Comparison of ENCODE assay signal across 29 cellular contexts in the genomic region with DNA sequence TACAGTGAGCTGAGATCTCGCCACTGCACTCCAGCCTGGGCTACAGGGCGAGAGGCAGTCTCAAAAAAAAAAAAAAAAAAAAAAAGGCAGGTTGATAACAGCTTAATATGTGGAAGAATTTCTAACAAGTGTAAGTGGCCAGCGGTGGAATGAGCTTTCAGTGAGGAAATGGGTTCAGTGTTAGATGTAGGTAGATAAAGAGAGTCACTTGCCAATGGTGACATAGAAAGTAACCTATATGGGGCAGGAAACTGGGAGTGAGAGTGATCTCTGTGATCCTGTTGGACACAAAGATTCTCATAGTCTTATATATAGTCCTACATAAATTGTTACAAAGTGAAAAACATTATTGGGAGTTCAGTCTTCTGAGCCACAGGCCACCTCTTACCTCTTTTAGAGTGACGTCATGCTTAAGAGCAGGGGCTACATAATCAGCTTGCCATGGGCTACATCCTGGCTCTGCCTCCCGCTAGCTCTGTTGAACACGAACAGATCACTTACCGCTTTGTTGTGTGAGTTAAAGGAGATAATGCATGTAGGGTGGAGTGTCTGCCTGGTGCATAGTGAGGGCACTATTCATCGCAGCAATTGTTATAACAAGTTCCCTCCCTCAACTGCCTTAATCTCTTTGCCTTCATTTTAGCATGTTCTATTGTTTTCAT.
"Had no signal": no experiment of that assay in that cellular context is flagged by ENCODE, and none has a peak within 500 bp of the region (broad histone marks: within the 10 kb centered on the region; RNA-seq: fewer than 3 reads in every experiment).

No MANE protein-coding gene starts in this region.

- H3K4me1 ChIP-seq: adrenal gland, body of pancreas, colonic mucosa, foreskin keratinocyte, gastroesophageal sphincter had no signal

- H3K27ac ChIP-seq: adrenal gland, body of pancreas, colonic mucosa, foreskin keratinocyte, gastroesophageal sphincter had no signal

- DNase-seq: activated CD4-positive, alpha-beta memory T cell treated with anti-CD3 and anti-CD28 coated beads for 36 hours; activated CD4-positive, alpha-beta T cell treated with anti-CD3 and anti-CD28 coated beads for 36 hours; activated CD4-positive, alpha-beta T cell treated with anti-CD3 and anti-CD28 coated beads, Interleukin-2, amount 10 ng/mL, durations not matched to agents 24 days and 14 days; activated CD4-positive, CD25-positive, alpha-beta regulatory T cell; activated CD4-positive, CD25-positive, alpha-beta regulatory T cell treated with anti-CD3 and anti-CD28 coated beads, Interleukin-2, amount 50 U/mL, for 72 hours; activated CD8-positive, alpha-beta memory T cell treated with anti-CD3 and anti-CD28 coated beads, Interleukin-2, amount 10 ng/mL, durations not matched to agents 7 days and 5 days; activated CD8-positive, alpha-beta memory T cell treated with anti-CD3 and anti-CD28 coated beads, Interleukin-2, amount 50 U/mL, for 4 hours; activated CD8-positive, alpha-beta T cell treated with anti-CD3 and anti-CD28 coated beads, Interleukin-2, amount 10 ng/mL, durations not matched to agents 7 days and 5 days; activated effector memory CD4-positive, alpha-beta T cell treated with anti-CD3 and anti-CD28 coated beads, Interleukin-2, amount 50 U/mL, for 16 hours; activated naive CD4-positive, alpha-beta T cell treated with anti-CD3 and anti-CD28 coated beads for 36 hours; activated naive CD8-positive, alpha-beta T cell treated with anti-CD3 and anti-CD28 coated beads for 36 hours; activated naive CD8-positive, alpha-beta T cell treated with anti-CD3 and anti-CD28 coated beads, Interleukin-2, amount 50 U/mL, for 24 hours; activated T-cell treated with anti-CD3 and anti-CD28 coated beads, Interleukin-2, amount 50 U/mL, for 1 hour; activated T-cell treated with anti-CD3 and anti-CD28 coated beads, Interleukin-2, amount 50 U/mL, for 48 hours; adrenal gland; amygdala; aorta; body of pancreas; caudate nucleus; colonic mucosa; effector CD8-positive, alpha-beta T cell; foreskin keratinocyte; head of caudate nucleus; T-helper 2 cell had no signal

- H3K4me3 Mint-ChIP-seq: activated CD4-positive, alpha-beta memory T cell treated with anti-CD3 and anti-CD28 coated beads for 36 hours; activated CD4-positive, alpha-beta T cell treated with anti-CD3 and anti-CD28 coated beads for 36 hours; activated CD4-positive, alpha-beta T cell treated with anti-CD3 and anti-CD28 coated beads, Interleukin-2, amount 10 ng/mL, durations not matched to agents 24 days and 14 days; activated CD8-positive, alpha-beta memory T cell treated with anti-CD3 and anti-CD28 coated beads, Interleukin-2, amount 10 ng/mL, durations not matched to agents 7 days and 5 days; activated CD8-positive, alpha-beta T cell treated with anti-CD3 and anti-CD28 coated beads, Interleukin-2, amount 10 ng/mL, durations not matched to agents 7 days and 5 days; activated naive CD4-positive, alpha-beta T cell treated with anti-CD3 and anti-CD28 coated beads for 36 hours; activated naive CD4-positive, alpha-beta T cell treated with anti-CD3 and anti-CD28 coated beads, Interleukin-2, amount 50 U/mL, for 24 hours; activated naive CD8-positive, alpha-beta T cell treated with anti-CD3 and anti-CD28 coated beads for 36 hours; activated naive CD8-positive, alpha-beta T cell treated with anti-CD3 and anti-CD28 coated beads, Interleukin-2, amount 50 U/mL, for 24 hours; activated T-helper 1 cell treated with anti-CD3 and anti-CD28 coated beads, Interleukin-12 subunit alpha, Interleukin-12 subunit beta, Interleukin-2, Interleukin-4 antibody, amounts not matched to agents 30 ng/mL and 10 ng/mL and 1 ng/mL, durations not matched to agents 14 hours and 24 hours and 36 hours had no signal

- H3K27me3 Mint-ChIP-seq: activated CD4-positive, alpha-beta T cell treated with anti-CD3 and anti-CD28 coated beads, Interleukin-2, amount 10 ng/mL, durations not matched to agents 24 days and 14 days; activated CD8-positive, alpha-beta memory T cell treated with anti-CD3 and anti-CD28 coated beads, Interleukin-2, amount 10 ng/mL, durations not matched to agents 7 days and 5 days; activated naive CD8-positive, alpha-beta T cell treated with anti-CD3 and anti-CD28 coated beads for 36 hours; activated naive CD8-positive, alpha-beta T cell treated with anti-CD3 and anti-CD28 coated beads, Interleukin-2, amount 50 U/mL, for 24 hours had no signal

- H3K27ac Mint-ChIP-seq: activated CD4-positive, alpha-beta memory T cell treated with anti-CD3 and anti-CD28 coated beads for 36 hours; activated CD4-positive, alpha-beta T cell treated with anti-CD3 and anti-CD28 coated beads for 36 hours; activated CD4-positive, alpha-beta T cell treated with anti-CD3 and anti-CD28 coated beads, Interleukin-2, amount 10 ng/mL, durations not matched to agents 24 days and 14 days; activated CD8-positive, alpha-beta memory T cell treated with anti-CD3 and anti-CD28 coated beads, Interleukin-2, amount 10 ng/mL, durations not matched to agents 7 days and 5 days; activated CD8-positive, alpha-beta T cell treated with anti-CD3 and anti-CD28 coated beads, Interleukin-2, amount 10 ng/mL, durations not matched to agents 7 days and 5 days; activated naive CD4-positive, alpha-beta T cell treated with anti-CD3 and anti-CD28 coated beads for 36 hours; activated naive CD4-positive, alpha-beta T cell treated with anti-CD3 and anti-CD28 coated beads, Interleukin-2, amount 50 U/mL, for 24 hours; activated naive CD8-positive, alpha-beta T cell treated with anti-CD3 and anti-CD28 coated beads for 36 hours; activated naive CD8-positive, alpha-beta T cell treated with anti-CD3 and anti-CD28 coated beads, Interleukin-2, amount 50 U/mL, for 24 hours; activated T-helper 1 cell treated with anti-CD3 and anti-CD28 coated beads, Interleukin-12 subunit alpha, Interleukin-12 subunit beta, Interleukin-2, Interleukin-4 antibody, amounts not matched to agents 30 ng/mL and 10 ng/mL and 1 ng/mL, durations not matched to agents 14 hours and 24 hours and 36 hours; activated T-helper 2 cell treated with anti-CD3 and anti-CD28 coated beads, Interferon-gamma antibody, Interleukin-2, Interleukin-4, amounts not matched to agents 10 μg/mL and 5 μg/mL and 100 μg/mL, durations not matched to agents 14 hours and 24 hours and 36 hours had no signal

- H3K36me3 Mint-ChIP-seq: activated CD4-positive, alpha-beta memory T cell treated with anti-CD3 and anti-CD28 coated beads for 36 hours; activated CD8-positive, alpha-beta memory T cell treated with anti-CD3 and anti-CD28 coated beads, Interleukin-2, amount 10 ng/mL, durations not matched to agents 7 days and 5 days; activated naive CD4-positive, alpha-beta T cell treated with anti-CD3 and anti-CD28 coated beads, Interleukin-2, amount 50 U/mL, for 24 hours; activated naive CD8-positive, alpha-beta T cell treated with anti-CD3 and anti-CD28 coated beads for 36 hours had no signal

- H3K4me1 Mint-ChIP-seq: activated CD4-positive, alpha-beta T cell treated with anti-CD3 and anti-CD28 coated beads for 36 hours; activated CD4-positive, alpha-beta T cell treated with anti-CD3 and anti-CD28 coated beads, Interleukin-2, amount 10 ng/mL, durations not matched to agents 24 days and 14 days; activated CD8-positive, alpha-beta memory T cell treated with anti-CD3 and anti-CD28 coated beads, Interleukin-2, amount 10 ng/mL, durations not matched to agents 7 days and 5 days; activated naive CD4-positive, alpha-beta T cell treated with anti-CD3 and anti-CD28 coated beads, Interleukin-2, amount 50 U/mL, for 24 hours; activated naive CD8-positive, alpha-beta T cell treated with anti-CD3 and anti-CD28 coated beads for 36 hours; activated naive CD8-positive, alpha-beta T cell treated with anti-CD3 and anti-CD28 coated beads, Interleukin-2, amount 50 U/mL, for 24 hours had no signal

- H3K27me3 ChIP-seq: adrenal gland, body of pancreas, colonic mucosa, foreskin keratinocyte, gastroesophageal sphincter had no signal

- H3K36me3 ChIP-seq: adrenal gland, colonic mucosa, gastroesophageal sphincter had no signal

- H3K4me3 ChIP-seq: adrenal gland, body of pancreas, colonic mucosa, gastroesophageal sphincter had no signal

- H3K9me3 ChIP-seq: adrenal gland, body of pancreas, colonic mucosa, gastroesophageal sphincter had no signal

- H3K9me3 Mint-ChIP-seq: activated CD4-positive, alpha-beta memory T cell treated with anti-CD3 and anti-CD28 coated beads for 36 hours; activated CD4-positive, alpha-beta T cell treated with anti-CD3 and anti-CD28 coated beads, Interleukin-2, amount 10 ng/mL, durations not matched to agents 24 days and 14 days; activated naive CD4-positive, alpha-beta T cell treated with anti-CD3 and anti-CD28 coated beads for 36 hours; activated naive CD8-positive, alpha-beta T cell treated with anti-CD3 and anti-CD28 coated beads for 36 hours; activated T-helper 1 cell treated with anti-CD3 and anti-CD28 coated beads, Interleukin-12 subunit alpha, Interleukin-12 subunit beta, Interleukin-2, Interleukin-4 antibody, amounts not matched to agents 30 ng/mL and 10 ng/mL and 1 ng/mL, durations not matched to agents 14 hours and 24 hours and 36 hours had no signal

- ATAC-seq: activated CD4-positive, alpha-beta T cell treated with anti-CD3 and anti-CD28 coated beads for 36 hours; activated CD8-positive, alpha-beta memory T cell treated with anti-CD3 and anti-CD28 coated beads, Interleukin-2, amount 10 ng/mL, durations not matched to agents 7 days and 5 days; activated CD8-positive, alpha-beta T cell treated with anti-CD3 and anti-CD28 coated beads, Interleukin-2, amount 10 ng/mL, durations not matched to agents 7 days and 5 days; activated naive CD8-positive, alpha-beta T cell treated with anti-CD3 and anti-CD28 coated beads, Interleukin-2, amount 50 U/mL, for 24 hours; body of pancreas; esophagus mucosa; foreskin keratinocyte; gastroesophageal sphincter had no signal
